ENCODE assay signal across 8 cellular contexts in genomic region chr4:86895692-86896488, GRCh38. TPM values are rescaled to one million over a fixed set of nuclear protein-coding genes. Genes with fewer than 3 reads are reported as not detected.
DNase-seq lines count a peak whose midpoint lies in the region; ATAC-seq and TF ChIP-seq lines count a peak whose summit lies in the region.

No MANE protein-coding gene starts in this region.

- H3K4me1 Mint-ChIP-seq in stimulated activated naive CD8-positive, alpha-beta T cell treated with anti-CD3 and anti-CD28 coated beads, Interleukin-15, amount 100 ng/mL, for 72 hours: no peaks in the 10 kb centered on the region
- peaks cover 12% of the 10 kb centered on the region for H3K4me1 Mint-ChIP-seq in activated CD4-positive, alpha-beta memory T cell treated with anti-CD3 and anti-CD28 coated beads, Interleukin-2, amount 10 ng/mL, durations not matched to agents 7 days and 5 days

- peak; percentile 41 for ATAC-seq in stimulated activated naive CD8-positive, alpha-beta T cell treated with anti-CD3 and anti-CD28 coated beads, Interleukin-15, amount 100 ng/mL, for 72 hours
- ATAC-seq in stimulated activated naive CD8-positive, alpha-beta T cell treated with anti-CD3 and anti-CD28 coated beads, Interleukin-15, Interleukin-2, amounts not matched to agents 100 U/mL and 50 U/mL, for 24 hours: no peak
- peak; percentile 53 for ATAC-seq in HG02610 (IDR thresholded peaks at IDR 0.05; ENCODE audit: unreplicated experiment)

- peak; percentile 76 for TF ChIP-seq CTCF in fibroblast of pulmonary artery (IDR thresholded peaks at IDR 0.05; ENCODE audit: low read length, missing control alignments)

- H3K27ac Mint-ChIP-seq in stimulated activated naive CD8-positive, alpha-beta T cell treated with anti-CD3 and anti-CD28 coated beads, Interleukin-15, amount 100 ng/mL, for 72 hours: no peak overlapping the region
- no peak overlapping the region for H3K27ac Mint-ChIP-seq in activated CD4-positive, alpha-beta memory T cell treated with anti-CD3 and anti-CD28 coated beads, Interleukin-2, amount 10 ng/mL, durations not matched to agents 7 days and 5 days

- H3K36me3 Mint-ChIP-seq in activated CD4-positive, alpha-beta memory T cell treated with anti-CD3 and anti-CD28 coated beads, Interleukin-2, amount 10 ng/mL, durations not matched to agents 7 days and 5 days (ENCODE audit: low read depth): no peaks in the 10 kb centered on the region

- peaks cover 18% of the 10 kb centered on the region for H3K27me3 Mint-ChIP-seq in stimulated activated naive CD8-positive, alpha-beta T cell treated with anti-CD3 and anti-CD28 coated beads, Interleukin-15, amount 100 ng/mL, for 72 hours
- peaks cover 16% of the 10 kb centered on the region for H3K27me3 Mint-ChIP-seq in activated CD4-positive, alpha-beta memory T cell treated with anti-CD3 and anti-CD28 coated beads, Interleukin-2, amount 10 ng/mL, durations not matched to agents 7 days and 5 days

- DNase-seq in stimulated activated naive CD8-positive, alpha-beta T cell treated with anti-CD3 and anti-CD28 coated beads, Interleukin-15, amount 100 ng/mL, for 72 hours: peak in 1 of 2 donors; percentile 6
- no peak for DNase-seq in stimulated activated naive CD8-positive, alpha-beta T cell treated with anti-CD3 and anti-CD28 coated beads, Interleukin-15, Interleukin-2, amounts not matched to agents 100 U/mL and 50 U/mL, for 24 hours
- DNase-seq in NCI-H1436 treated with DMSO at 0.1 percent for 48 hours (lab: John Stamatoyannopoulos, UW): peak; percentile 10
- peak; percentile 77 for DNase-seq in SW480 (ENCODE audit: low spot score)
- peak; percentile 84 for DNase-seq in fibroblast of pulmonary artery (ENCODE audit: low read depth)
- DNase-seq in non-pigmented ciliary epithelial cell (ENCODE audit: low read depth): peak; percentile 38
- no peak for DNase-seq in activated CD4-positive, alpha-beta memory T cell treated with anti-CD3 and anti-CD28 coated beads, Interleukin-2, amount 10 ng/mL, durations not matched to agents 7 days and 5 days

- no peak overlapping the region for H3K4me3 ChIP-seq in fibroblast of pulmonary artery (replicated peaks; ENCODE audit: low read depth, low read length)

- H3K4me3 Mint-ChIP-seq in stimulated activated naive CD8-positive, alpha-beta T cell treated with anti-CD3 and anti-CD28 coated beads, Interleukin-15, amount 100 ng/mL, for 72 hours: no peak overlapping the region
- no peak overlapping the region for H3K4me3 Mint-ChIP-seq in activated CD4-positive, alpha-beta memory T cell treated with anti-CD3 and anti-CD28 coated beads, Interleukin-2, amount 10 ng/mL, durations not matched to agents 7 days and 5 days

- POLR2A ChIA-PET in activated CD4-positive, alpha-beta memory T cell treated with anti-CD3 and anti-CD28 coated beads, Interleukin-2, amount 10 ng/mL, durations not matched to agents 7 days and 5 days (lab: Charles Lee): no interaction called here

- no peaks in the 10 kb centered on the region for H3K9me3 Mint-ChIP-seq in stimulated activated naive CD8-positive, alpha-beta T cell treated with anti-CD3 and anti-CD28 coated beads, Interleukin-15, amount 100 ng/mL, for 72 hours
- H3K9me3 Mint-ChIP-seq in activated CD4-positive, alpha-beta memory T cell treated with anti-CD3 and anti-CD28 coated beads, Interleukin-2, amount 10 ng/mL, durations not matched to agents 7 days and 5 days: no peaks in the 10 kb centered on the region

- CTCF ChIA-PET in activated CD4-positive, alpha-beta memory T cell treated with anti-CD3 and anti-CD28 coated beads, Interleukin-2, amount 10 ng/mL, durations not matched to agents 7 days and 5 days (lab: Charles Lee): interaction anchor here (1.0 to 3.6 kb wide), 4 partner anchors 374 to 400 kb away, joined by 9 to 68 read pairs (median 16); no protein-coding TSS in a partner anchor

RNA-seq across cellular contexts. Expression of gene C4orf36, which starts 3.7 kb away (rescaled TPM):
- total RNA-seq in activated CD4-positive, alpha-beta memory T cell treated with anti-CD3 and anti-CD28 coated beads, Interleukin-2, amount 10 ng/mL, durations not matched to agents 7 days and 5 days: not detected

RNA-seq across cellular contexts. Expression of gene AFF1, which starts 38.9 kb away (rescaled TPM):
- 10 to 100 TPM; 68.8 to 72.0 TPM for total RNA-seq in activated CD4-positive, alpha-beta memory T cell treated with anti-CD3 and anti-CD28 coated beads, Interleukin-2, amount 10 ng/mL, durations not matched to agents 7 days and 5 days

RNA-seq across cellular contexts. Expression of gene SLC10A6, which starts 46.7 kb away (rescaled TPM):
- not detected for total RNA-seq in activated CD4-positive, alpha-beta memory T cell treated with anti-CD3 and anti-CD28 coated beads, Interleukin-2, amount 10 ng/mL, durations not matched to agents 7 days and 5 days

Comparison
In these comparisons a context has a peak if more than half of its experiments do, and no peak if none do; other contexts are left out.
1. DNase-seq: peak in NCI-H1436 treated with DMSO at 0.1 percent for 48 hours (single experiment), SW480 (single experiment), fibroblast of pulmonary artery (single experiment) and non-pigmented ciliary epithelial cell (single experiment); none in stimulated activated naive CD8-positive, alpha-beta T cell treated with anti-CD3 and anti-CD28 coated beads, Interleukin-15, Interleukin-2, amounts not matched to agents 100 U/mL and 50 U/mL, for 24 hours (single experiment) and activated CD4-positive, alpha-beta memory T cell treated with anti-CD3 and anti-CD28 coated beads, Interleukin-2, amount 10 ng/mL, durations not matched to agents 7 days and 5 days (single experiment).